1 cellular context compared by ENCODE assay signal in genomic region chr6:73461537-73462350, GRCh38.
TF ChIP-seq lines count a peak whose summit lies in the region.

TSS of gene MTO1 (plus strand) at chr6:73461737. CDS start at chr6:73461855, 118 bp downstream.

TF ChIP-seq in GM12878, 131 proteins besides CTCF, POLR2A, EP300 and RAD21 (continued from another document and continues in another):
- TF ChIP-seq, protein P1, sequence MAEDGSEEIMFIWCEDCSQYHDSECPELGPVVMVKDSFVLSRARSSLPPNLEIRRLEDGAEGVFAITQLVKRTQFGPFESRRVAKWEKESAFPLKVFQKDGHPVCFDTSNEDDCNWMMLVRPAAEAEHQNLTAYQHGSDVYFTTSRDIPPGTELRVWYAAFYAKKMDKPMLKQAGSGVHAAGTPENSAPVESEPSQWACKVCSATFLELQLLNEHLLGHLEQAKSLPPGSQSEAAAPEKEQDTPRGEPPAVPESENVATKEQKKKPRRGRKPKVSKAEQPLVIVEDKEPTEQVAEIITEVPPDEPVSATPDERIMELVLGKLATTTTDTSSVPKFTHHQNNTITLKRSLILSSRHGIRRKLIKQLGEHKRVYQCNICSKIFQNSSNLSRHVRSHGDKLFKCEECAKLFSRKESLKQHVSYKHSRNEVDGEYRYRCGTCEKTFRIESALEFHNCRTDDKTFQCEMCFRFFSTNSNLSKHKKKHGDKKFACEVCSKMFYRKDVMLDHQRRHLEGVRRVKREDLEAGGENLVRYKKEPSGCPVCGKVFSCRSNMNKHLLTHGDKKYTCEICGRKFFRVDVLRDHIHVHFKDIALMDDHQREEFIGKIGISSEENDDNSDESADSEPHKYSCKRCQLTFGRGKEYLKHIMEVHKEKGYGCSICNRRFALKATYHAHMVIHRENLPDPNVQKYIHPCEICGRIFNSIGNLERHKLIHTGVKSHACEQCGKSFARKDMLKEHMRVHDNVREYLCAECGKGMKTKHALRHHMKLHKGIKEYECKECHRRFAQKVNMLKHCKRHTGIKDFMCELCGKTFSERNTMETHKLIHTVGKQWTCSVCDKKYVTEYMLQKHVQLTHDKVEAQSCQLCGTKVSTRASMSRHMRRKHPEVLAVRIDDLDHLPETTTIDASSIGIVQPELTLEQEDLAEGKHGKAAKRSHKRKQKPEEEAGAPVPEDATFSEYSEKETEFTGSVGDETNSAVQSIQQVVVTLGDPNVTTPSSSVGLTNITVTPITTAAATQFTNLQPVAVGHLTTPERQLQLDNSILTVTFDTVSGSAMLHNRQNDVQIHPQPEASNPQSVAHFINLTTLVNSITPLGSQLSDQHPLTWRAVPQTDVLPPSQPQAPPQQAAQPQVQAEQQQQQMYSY (CRISPR knock-in tag; IDR thresholded peaks at IDR 0.05) = no peak
- TF ChIP-seq RUNX3 (IDR thresholded peaks at IDR 0.05; ENCODE audit: low read length) (peak; percentile 69), ASH2L (IDR thresholded peaks at IDR 0.05; ENCODE audit: borderline replicate concordance, low read depth) (peak; percentile 86; the same call in 1 of the 2 replicates), POU2F2 (IDR thresholded peaks at IDR 0.05; ENCODE audit: borderline replicate concordance, low read depth, low read length) (no peak), FOS (IDR thresholded peaks at IDR 0.05; ENCODE audit: borderline replicate concordance, extremely low read depth, insufficient read length) (no peak), ESRRA (IDR thresholded peaks at IDR 0.05; ENCODE audit: low read length) (no peak), EGR1 (IDR thresholded peaks at IDR 0.05; ENCODE audit: borderline replicate concordance in 1 of 2, low read depth in 2 of 2, low read length in 2 of 2) (peak; percentile 7 to 88; a peak in 1 of 3 replicates), HDGF (IDR thresholded peaks at IDR 0.05) (no peak), IRF4 (IDR thresholded peaks at IDR 0.05; ENCODE audit: low read depth, low read length) (0 out of 2 replicates have a peak, but pooled peaks have one; percentile 13), MAX (IDR thresholded peaks at IDR 0.05; ENCODE audit: low read depth, low read length) (peak; percentile 30; the same call in 1 of the 2 replicates), TAF1 (IDR thresholded peaks at IDR 0.05; ENCODE audit: borderline replicate concordance, low read depth, low read length) (peak; percentile 91), CBX5 (IDR thresholded peaks at IDR 0.05; ENCODE audit: low read depth) (no peak), RCOR1 (conservative IDR thresholded peaks at IDR 0.05; ENCODE audit: low read depth, low read length) (no peak), YBX1 (IDR thresholded peaks at IDR 0.05) (no peak), PAX5 (IDR thresholded peaks at IDR 0.05; ENCODE audit: borderline replicate concordance, low read depth, low read length) (no peak), STAT3 (IDR thresholded peaks at IDR 0.05; ENCODE audit: low read depth, low read length) (no peak), CBFB (IDR thresholded peaks at IDR 0.05; ENCODE audit: low read depth) (peak; percentile 26; the same call in 1 of the 2 replicates), ZNF274 (IDR thresholded peaks at IDR 0.05; ENCODE audit: insufficient read depth, insufficient read length) (no peak), CREM (IDR thresholded peaks at IDR 0.05; ENCODE audit: low read depth) (peak; percentile 56), TCF3 (IDR thresholded peaks at IDR 0.05; ENCODE audit: borderline replicate concordance, insufficient read depth, low read depth, low read length) (no peak), CBX3 (IDR thresholded peaks at IDR 0.05; ENCODE audit: borderline replicate concordance, low read depth) (no peak), EZH2 (IDR thresholded peaks at IDR 0.05; ENCODE audit: borderline replicate concordance, control insufficient read depth, low read depth, low read length) (no peak), ZBTB40 (IDR thresholded peaks at IDR 0.05; ENCODE audit: borderline replicate concordance) (no peak), TARDBP (IDR thresholded peaks at IDR 0.05; ENCODE audit: borderline replicate concordance) (0 out of 2 replicates have a peak, but pooled peaks have one; percentile 40), SMC3 (IDR thresholded peaks at IDR 0.05; ENCODE audit: borderline replicate concordance, low read length) (no peak), NFYA (IDR thresholded peaks at IDR 0.05; ENCODE audit: borderline replicate concordance, low read depth, low read length) (no peak), RFX5 (IDR thresholded peaks at IDR 0.05; ENCODE audit: low read depth, low read length) (no peak), ZBTB11 (CRISPR knock-in tag; IDR thresholded peaks at IDR 0.05) (no peak), CUX1 (IDR thresholded peaks at IDR 0.05; ENCODE audit: insufficient replicate concordance, low read depth, low read length) (no peak), NFIC (IDR thresholded peaks at IDR 0.05; ENCODE audit: low read depth, low read length) (no peak), ETV6 (conservative IDR thresholded peaks at IDR 0.05 in 1 of 2, IDR thresholded peaks at IDR 0.05 in 1 of 2; ENCODE audit: borderline replicate concordance in 1 of 2, low read depth in 1 of 2) (peak in 1 of 2 experiments; percentile 45; a peak in 1 of 4 replicates), PAX8 (IDR thresholded peaks at IDR 0.05) (peak; percentile 64; the same call in 1 of the 2 replicates)
- TF ChIP-seq, protein P2, sequence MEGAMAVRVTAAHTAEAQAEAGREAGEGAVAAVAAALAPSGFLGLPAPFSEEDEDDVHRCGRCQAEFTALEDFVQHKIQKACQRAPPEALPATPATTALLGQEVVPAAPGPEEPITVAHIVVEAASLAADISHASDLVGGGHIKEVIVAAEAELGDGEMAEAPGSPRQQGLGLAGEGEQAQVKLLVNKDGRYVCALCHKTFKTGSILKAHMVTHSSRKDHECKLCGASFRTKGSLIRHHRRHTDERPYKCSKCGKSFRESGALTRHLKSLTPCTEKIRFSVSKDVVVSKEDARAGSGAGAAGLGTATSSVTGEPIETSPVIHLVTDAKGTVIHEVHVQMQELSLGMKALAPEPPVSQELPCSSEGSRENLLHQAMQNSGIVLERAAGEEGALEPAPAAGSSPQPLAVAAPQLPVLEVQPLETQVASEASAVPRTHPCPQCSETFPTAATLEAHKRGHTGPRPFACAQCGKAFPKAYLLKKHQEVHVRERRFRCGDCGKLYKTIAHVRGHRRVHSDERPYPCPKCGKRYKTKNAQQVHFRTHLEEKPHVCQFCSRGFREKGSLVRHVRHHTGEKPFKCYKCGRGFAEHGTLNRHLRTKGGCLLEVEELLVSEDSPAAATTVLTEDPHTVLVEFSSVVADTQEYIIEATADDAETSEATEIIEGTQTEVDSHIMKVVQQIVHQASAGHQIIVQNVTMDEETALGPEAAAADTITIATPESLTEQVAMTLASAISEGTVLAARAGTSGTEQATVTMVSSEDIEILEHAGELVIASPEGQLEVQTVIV (IDR thresholded peaks at IDR 0.05; ENCODE audit: borderline replicate concordance, partially characterized antibody) = no peak
- TF ChIP-seq, protein P3, sequence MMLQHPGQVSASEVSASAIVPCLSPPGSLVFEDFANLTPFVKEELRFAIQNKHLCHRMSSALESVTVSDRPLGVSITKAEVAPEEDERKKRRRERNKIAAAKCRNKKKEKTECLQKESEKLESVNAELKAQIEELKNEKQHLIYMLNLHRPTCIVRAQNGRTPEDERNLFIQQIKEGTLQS (IDR thresholded peaks at IDR 0.05; ENCODE audit: borderline replicate concordance, extremely low read depth, low read depth, low read length) = no peak
- TF ChIP-seq, protein P4, sequence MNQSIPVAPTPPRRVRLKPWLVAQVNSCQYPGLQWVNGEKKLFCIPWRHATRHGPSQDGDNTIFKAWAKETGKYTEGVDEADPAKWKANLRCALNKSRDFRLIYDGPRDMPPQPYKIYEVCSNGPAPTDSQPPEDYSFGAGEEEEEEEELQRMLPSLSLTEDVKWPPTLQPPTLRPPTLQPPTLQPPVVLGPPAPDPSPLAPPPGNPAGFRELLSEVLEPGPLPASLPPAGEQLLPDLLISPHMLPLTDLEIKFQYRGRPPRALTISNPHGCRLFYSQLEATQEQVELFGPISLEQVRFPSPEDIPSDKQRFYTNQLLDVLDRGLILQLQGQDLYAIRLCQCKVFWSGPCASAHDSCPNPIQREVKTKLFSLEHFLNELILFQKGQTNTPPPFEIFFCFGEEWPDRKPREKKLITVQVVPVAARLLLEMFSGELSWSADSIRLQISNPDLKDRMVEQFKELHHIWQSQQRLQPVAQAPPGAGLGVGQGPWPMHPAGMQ (IDR thresholded peaks at IDR 0.05; ENCODE audit: borderline replicate concordance) = no peak
